25 cellular contexts compared by ENCODE assay signal in genomic region chr10:59851864-59852263, GRCh38.
"Had no signal": no experiment of that assay in that cellular context is flagged by ENCODE, and none has a peak within 500 bp of the region (broad histone marks: within the 10 kb centered on the region; RNA-seq: fewer than 3 reads in every experiment).

No MANE protein-coding gene starts in this region.

- H3K4me3 ChIP-seq: breast epithelium, SK-N-MC had no signal

- H3K27ac ChIP-seq: breast epithelium, KMS-11, SK-N-MC, WERI-Rb-1 had no signal

- H3K4me3 Mint-ChIP-seq: activated CD8-positive, alpha-beta T cell treated with anti-CD3 and anti-CD28 coated beads, Interleukin-2, amount 10 ng/mL, durations not matched to agents 7 days and 5 days; activated naive CD4-positive, alpha-beta T cell treated with anti-CD3 and anti-CD28 coated beads, Interleukin-2, amount 50 U/mL, for 24 hours; T-cell had no signal

- DNase-seq: activated CD4-positive, alpha-beta T cell treated with anti-CD3 and anti-CD28 coated beads for 4 hours; activated CD4-positive, alpha-beta T cell treated with anti-CD3 and anti-CD28 coated beads, Interleukin-2, amount 50 U/mL, for 4 hours; activated CD8-positive, alpha-beta memory T cell treated with anti-CD3 and anti-CD28 coated beads, Interleukin-2, amount 50 U/mL, for 48 hours; activated CD8-positive, alpha-beta T cell treated with anti-CD3 and anti-CD28 coated beads, Interleukin-2, amount 10 ng/mL, durations not matched to agents 7 days and 5 days; activated T-cell treated with anti-CD3 and anti-CD28 coated beads, Interleukin-2, amount 50 U/mL, for 1 hour; aorta; central memory CD4-positive, alpha-beta T cell; NCI-H1092 treated with DMSO at 0.1 percent for 48 hours; NCI-H1417 treated with DMSO at 0.1 percent for 48 hours; NCI-H1694; NCI-H2029; NCI-H2107; NCI-H2171 treated with DMSO at 0.1 percent for 48 hours; NCI-H226; NCI-H526; NCI-H774; T-cell; WERI-Rb-1 had no signal

- H3K27me3 Mint-ChIP-seq: activated naive CD4-positive, alpha-beta T cell treated with anti-CD3 and anti-CD28 coated beads, Interleukin-2, amount 50 U/mL, for 24 hours; T-cell had no signal

- ATAC-seq: activated CD4-positive, CD25-positive, alpha-beta regulatory T cell treated with anti-CD3 and anti-CD28 coated beads, Interleukin-2, amount 50 U/mL, for 24 hours; activated CD8-positive, alpha-beta T cell treated with anti-CD3 and anti-CD28 coated beads, Interleukin-2, amount 10 ng/mL, durations not matched to agents 7 days and 5 days; Panc1; Right ventricle myocardium inferior; T-cell had no signal

- H3K27me3 ChIP-seq: breast epithelium had no signal

- H3K9me3 Mint-ChIP-seq: activated naive CD4-positive, alpha-beta T cell treated with anti-CD3 and anti-CD28 coated beads, Interleukin-2, amount 50 U/mL, for 24 hours; T-cell had no signal

- H3K27ac Mint-ChIP-seq: activated CD8-positive, alpha-beta T cell treated with anti-CD3 and anti-CD28 coated beads, Interleukin-2, amount 10 ng/mL, durations not matched to agents 7 days and 5 days; T-cell had no signal

- H3K36me3 ChIP-seq: breast epithelium had no signal

- H3K9me3 ChIP-seq: breast epithelium had no signal
